ENCODE assay signal across 12 cellular contexts in the genomic region with DNA sequence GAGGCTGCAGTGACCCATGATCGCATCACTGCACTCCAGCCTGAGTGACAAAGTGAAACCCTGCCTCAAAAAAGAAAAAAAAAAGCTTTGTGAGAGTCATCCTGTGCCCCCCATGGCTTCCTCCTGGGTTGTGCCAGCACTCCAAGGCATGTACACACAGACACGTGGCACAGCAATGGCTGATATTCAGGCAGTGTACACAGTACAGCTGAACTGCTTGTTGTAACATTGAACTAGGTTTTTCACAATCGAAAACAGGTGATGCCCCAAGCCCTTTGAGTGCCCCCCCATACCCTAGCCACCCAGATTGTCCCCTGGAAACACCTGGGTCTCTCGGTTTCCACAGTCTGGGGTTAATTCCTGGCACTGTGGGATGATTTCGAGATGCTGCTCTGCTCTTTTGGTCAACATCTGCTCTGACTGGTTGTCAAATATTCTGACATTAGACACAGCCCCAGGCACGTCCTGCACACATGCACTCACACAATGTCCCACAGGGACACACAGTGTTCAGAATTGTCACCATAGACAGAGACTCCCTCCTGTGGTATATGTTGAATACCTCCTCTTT. TPM values are rescaled to one million over a fixed set of nuclear protein-coding genes. Genes with fewer than 3 reads are reported as not detected.
DNase-seq lines count a peak whose midpoint lies in the region; ATAC-seq and TF ChIP-seq lines count a peak whose summit lies in the region.
"Had no signal": no experiment of that assay in that cellular context is flagged by ENCODE, and none has a peak within 500 bp of the region (broad histone marks: within the 10 kb centered on the region; RNA-seq: fewer than 3 reads in every experiment).

No MANE protein-coding gene starts in this region.

- no peaks in the 10 kb centered on the region for H3K9me2 ChIP-seq in SK-N-SH

- no peak for TF ChIP-seq CTCF in SK-N-SH (IDR thresholded peaks at IDR 0.05)

- no peak for DNase-seq in SK-N-SH
- peak; percentile 45 for DNase-seq in mesenteric fat pad (ENCODE audit: low spot score)
- DNase-seq in effector memory CD4-positive, alpha-beta T cell = no peak
- DNase-seq in MG63 = no peak
- DNase-seq: activated T-cell treated with anti-CD3 and anti-CD28 coated beads, Interleukin-2, amount 50 U/mL, for 72 hours; kidney glomerular epithelial cell; NCI-H1694 had no signal

- H4K20me1 ChIP-seq in SK-N-SH (ENCODE audit: insufficient read depth) = no peaks in the 10 kb centered on the region

- no peak overlapping the region for H2AFZ ChIP-seq in SK-N-SH (ENCODE audit: low read depth)

- H3K4me2 ChIP-seq in SK-N-SH = no peak overlapping the region

- ATAC-seq in SK-N-SH treated with all-trans-retinoic acid at 6 μM for 48 hours = peak; percentile 25; the same call in 1 of the 3 replicates
- ATAC-seq in GM21529 (IDR thresholded peaks at IDR 0.05; ENCODE audit: unreplicated experiment) = peak; percentile 57
- ATAC-seq in HG03439 (IDR thresholded peaks at IDR 0.05; ENCODE audit: unreplicated experiment) = peak; percentile 48
- ATAC-seq in HG02973 (IDR thresholded peaks at IDR 0.05; ENCODE audit: unreplicated experiment) = no peak

- no peak overlapping the region for H3K4me3 ChIP-seq in SK-N-SH (ENCODE audit: low read depth in 2 of 2, low read length in 1 of 2)
- H3K4me3 ChIP-seq in effector memory CD4-positive, alpha-beta T cell (ENCODE audit: insufficient read depth, low read depth, low read length, poor library complexity, severe bottlenecking) = no peak overlapping the region
- no peak overlapping the region for H3K4me3 ChIP-seq in MG63
- H3K4me3 ChIP-seq: cardiac muscle cell had no signal

- H3F3A ChIP-seq in SK-N-SH (replicated peaks; ENCODE audit: insufficient read depth) = peaks cover 5% of the 10 kb centered on the region

- no peak for TF ChIP-seq EP300 in SK-N-SH (IDR thresholded peaks at IDR 0.05; ENCODE audit: borderline replicate concordance in 1 of 2, low read depth in 1 of 2, low read length in 1 of 2)

- no peaks in the 10 kb centered on the region; a peak in 1 of 4 replicates for H3K4me1 ChIP-seq in SK-N-SH (ENCODE audit: control insufficient read depth in 1 of 2, insufficient read depth in 2 of 2, low read depth in 1 of 2, low read length in 1 of 2)
- H3K4me1 ChIP-seq in effector memory CD4-positive, alpha-beta T cell (ENCODE audit: control insufficient read depth, insufficient read depth, low read length, poor library complexity, severe bottlenecking) = no peaks in the 10 kb centered on the region

- H3K9ac ChIP-seq in SK-N-SH = no peak overlapping the region

- H3K79me2 ChIP-seq in SK-N-SH (ENCODE audit: insufficient read depth) = no peaks in the 10 kb centered on the region

- TF ChIP-seq RAD21 in SK-N-SH (IDR thresholded peaks at IDR 0.05; ENCODE audit: low read length) = no peak

- H3K27me3 ChIP-seq in SK-N-SH (ENCODE audit: insufficient read depth) (no peaks in the 10 kb centered on the region), MG63 (no peaks in the 10 kb centered on the region)
- no peaks in the 10 kb centered on the region for H3K27me3 ChIP-seq in effector memory CD4-positive, alpha-beta T cell (replicated peaks; ENCODE audit: control insufficient read depth, insufficient read depth, low read length, poor library complexity, severe bottlenecking)
- H3K27me3 ChIP-seq: cardiac muscle cell had no signal

- POLR2A ChIA-PET in SK-N-SH (lab: Yijun Ruan, JAX) = interaction anchor here (0.6 kb wide), 1 partner anchor 14 kb away, joined by 3 read pairs; no protein-coding TSS in a partner anchor

- no peak overlapping the region; a peak in 1 of 4 replicates for H3K27ac ChIP-seq in SK-N-SH (ENCODE audit: low read depth in 2 of 2, low read length in 1 of 2)
- H3K27ac ChIP-seq in effector memory CD4-positive, alpha-beta T cell (ENCODE audit: insufficient read depth, low read length, poor library complexity, severe bottlenecking) = no peak overlapping the region
- H3K27ac ChIP-seq: cardiac muscle cell had no signal

- H3K36me3 ChIP-seq in SK-N-SH (replicated peaks in 1 of 2; ENCODE audit: control insufficient read depth in 1 of 2, insufficient read depth in 2 of 2, low read length in 1 of 2) (peaks cover 5 to 13% of the 10 kb centered on the region in 2 experiments), MG63 (peaks cover 3% of the 10 kb centered on the region; the same call in 1 of the 2 replicates)
- peaks cover 12% of the 10 kb centered on the region for H3K36me3 ChIP-seq in effector memory CD4-positive, alpha-beta T cell (ENCODE audit: control insufficient read depth, insufficient read depth, low read length)

- H3K9me3 ChIP-seq in SK-N-SH (no peaks in the 10 kb centered on the region), MG63 (no peaks in the 10 kb centered on the region)
- no peaks in the 10 kb centered on the region for H3K9me3 ChIP-seq in effector memory CD4-positive, alpha-beta T cell (ENCODE audit: control insufficient read depth, low read length)

- CTCF ChIA-PET in SK-N-SH (lab: Yijun Ruan, JAX) = interaction anchor here (0.9 to 1.7 kb wide), 3 partner anchors 9 to 15 kb away, joined by 3 to 5 read pairs (median 3); a partner anchor contains a TSS

- 83% methylated on average over 5 of the region's 6 CpGs for WGBS in SK-N-SH (ENCODE audit: low lambda C conversion rate)

TF ChIP-seq in SK-N-SH treated with all-trans-retinoic acid at 6 μM for 48 hours, 23 proteins besides CTCF, POLR2A, EP300 and RAD21 (continues in another document):
- TF ChIP-seq, protein P1, sequence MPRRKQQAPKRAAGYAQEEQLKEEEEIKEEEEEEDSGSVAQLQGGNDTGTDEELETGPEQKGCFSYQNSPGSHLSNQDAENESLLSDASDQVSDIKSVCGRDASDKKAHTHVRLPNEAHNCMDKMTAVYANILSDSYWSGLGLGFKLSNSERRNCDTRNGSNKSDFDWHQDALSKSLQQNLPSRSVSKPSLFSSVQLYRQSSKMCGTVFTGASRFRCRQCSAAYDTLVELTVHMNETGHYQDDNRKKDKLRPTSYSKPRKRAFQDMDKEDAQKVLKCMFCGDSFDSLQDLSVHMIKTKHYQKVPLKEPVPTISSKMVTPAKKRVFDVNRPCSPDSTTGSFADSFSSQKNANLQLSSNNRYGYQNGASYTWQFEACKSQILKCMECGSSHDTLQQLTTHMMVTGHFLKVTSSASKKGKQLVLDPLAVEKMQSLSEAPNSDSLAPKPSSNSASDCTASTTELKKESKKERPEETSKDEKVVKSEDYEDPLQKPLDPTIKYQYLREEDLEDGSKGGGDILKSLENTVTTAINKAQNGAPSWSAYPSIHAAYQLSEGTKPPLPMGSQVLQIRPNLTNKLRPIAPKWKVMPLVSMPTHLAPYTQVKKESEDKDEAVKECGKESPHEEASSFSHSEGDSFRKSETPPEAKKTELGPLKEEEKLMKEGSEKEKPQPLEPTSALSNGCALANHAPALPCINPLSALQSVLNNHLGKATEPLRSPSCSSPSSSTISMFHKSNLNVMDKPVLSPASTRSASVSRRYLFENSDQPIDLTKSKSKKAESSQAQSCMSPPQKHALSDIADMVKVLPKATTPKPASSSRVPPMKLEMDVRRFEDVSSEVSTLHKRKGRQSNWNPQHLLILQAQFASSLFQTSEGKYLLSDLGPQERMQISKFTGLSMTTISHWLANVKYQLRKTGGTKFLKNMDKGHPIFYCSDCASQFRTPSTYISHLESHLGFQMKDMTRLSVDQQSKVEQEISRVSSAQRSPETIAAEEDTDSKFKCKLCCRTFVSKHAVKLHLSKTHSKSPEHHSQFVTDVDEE (CRISPR knock-in tag; IDR thresholded peaks at IDR 0.05) = no peak

TF ChIP-seq in SK-N-SH, 30 proteins besides CTCF, POLR2A, EP300 and RAD21 (continues in another document):
- TF ChIP-seq GATA2 (CRISPR knock-in tag; IDR thresholded peaks at IDR 0.05) (no peak), RCOR1 (IDR thresholded peaks at IDR 0.05; ENCODE audit: low read length) (no peak), RXRA (IDR thresholded peaks at IDR 0.05; ENCODE audit: borderline replicate concordance, low read depth) (no peak)
- TF ChIP-seq, protein P2, sequence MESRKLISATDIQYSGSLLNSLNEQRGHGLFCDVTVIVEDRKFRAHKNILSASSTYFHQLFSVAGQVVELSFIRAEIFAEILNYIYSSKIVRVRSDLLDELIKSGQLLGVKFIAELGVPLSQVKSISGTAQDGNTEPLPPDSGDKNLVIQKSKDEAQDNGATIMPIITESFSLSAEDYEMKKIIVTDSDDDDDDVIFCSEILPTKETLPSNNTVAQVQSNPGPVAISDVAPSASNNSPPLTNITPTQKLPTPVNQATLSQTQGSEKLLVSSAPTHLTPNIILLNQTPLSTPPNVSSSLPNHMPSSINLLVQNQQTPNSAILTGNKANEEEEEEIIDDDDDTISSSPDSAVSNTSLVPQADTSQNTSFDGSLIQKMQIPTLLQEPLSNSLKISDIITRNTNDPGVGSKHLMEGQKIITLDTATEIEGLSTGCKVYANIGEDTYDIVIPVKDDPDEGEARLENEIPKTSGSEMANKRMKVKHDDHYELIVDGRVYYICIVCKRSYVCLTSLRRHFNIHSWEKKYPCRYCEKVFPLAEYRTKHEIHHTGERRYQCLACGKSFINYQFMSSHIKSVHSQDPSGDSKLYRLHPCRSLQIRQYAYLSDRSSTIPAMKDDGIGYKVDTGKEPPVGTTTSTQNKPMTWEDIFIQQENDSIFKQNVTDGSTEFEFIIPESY (IDR thresholded peaks at IDR 0.05; ENCODE audit: borderline replicate concordance, low read depth) = no peak

RNA-seq across cellular contexts. Expression of a gene that starts 9.2 kb away (rescaled TPM):
- not detected in 2 replicates for polyA plus RNA-seq in SK-N-SH (2012; rRNA removed)
- 0.14 and 0.16 TPM in 2 replicates for polyA plus RNA-seq in SK-N-SH (2012; cell fraction: cytosol; rRNA removed)
- not detected in 2 replicates for polyA plus RNA-seq in SK-N-SH (2012; cell fraction: nucleus; rRNA removed)
- not detected for total RNA-seq in mesenteric fat pad
- total RNA-seq in MG63 (2014; rRNA removed; shearing (Covaris generic); ENCODE audit: low replicate concordance) = not detected in 2 replicates
- total RNA-seq: activated T-cell treated with anti-CD3 and anti-CD28 coated beads, Interleukin-2, amount 50 U/mL, for 72 hours; cardiac muscle cell had no signal

RNA-seq across cellular contexts. Expression of a gene that starts 15.3 kb away (rescaled TPM):
- 40.0 and 49.9 TPM in 2 replicates for polyA plus RNA-seq in SK-N-SH (2012; rRNA removed)
- 53.2 and 62.9 TPM in 2 replicates for polyA plus RNA-seq in SK-N-SH (2012; cell fraction: cytosol; rRNA removed)
- 21.4 and 31.7 TPM in 2 replicates for polyA plus RNA-seq in SK-N-SH (2012; cell fraction: nucleus; rRNA removed)
- total RNA-seq in mesenteric fat pad = 131 TPM
- 34.3 and 44.0 TPM in 2 replicates for total RNA-seq in MG63 (2014; rRNA removed; shearing (Covaris generic); ENCODE audit: low replicate concordance)

RNA-seq across cellular contexts. Expression of a gene that starts 15.7 kb away (rescaled TPM):
- polyA plus RNA-seq in SK-N-SH (2012; rRNA removed) = 88.3 and 112 TPM in 2 replicates
- 142 and 205 TPM in 2 replicates for polyA plus RNA-seq in SK-N-SH (2012; cell fraction: cytosol; rRNA removed)
- polyA plus RNA-seq in SK-N-SH (2012; cell fraction: nucleus; rRNA removed) = 32.2 and 59.9 TPM in 2 replicates
- total RNA-seq in mesenteric fat pad = 52.0 TPM
- 55.7 and 62.7 TPM in 2 replicates for total RNA-seq in MG63 (2014; rRNA removed; shearing (Covaris generic); ENCODE audit: low replicate concordance)

RNA-seq across cellular contexts. Expression of a gene that starts 41.1 kb away (rescaled TPM):
- 19.6 and 27.6 TPM in 2 replicates for polyA plus RNA-seq in SK-N-SH (2012; rRNA removed)
- 17.3 and 18.6 TPM in 2 replicates for polyA plus RNA-seq in SK-N-SH (2012; cell fraction: cytosol; rRNA removed)
- polyA plus RNA-seq in SK-N-SH (2012; cell fraction: nucleus; rRNA removed) = 30.8 and 45.4 TPM in 2 replicates
- 39.1 TPM for total RNA-seq in mesenteric fat pad
- total RNA-seq in MG63 (2014; rRNA removed; shearing (Covaris generic); ENCODE audit: low replicate concordance) = 13.9 and 14.6 TPM in 2 replicates
